ENCODE assay signal across 11 cellular contexts in genomic region chr18:13279181-13280065, GRCh38.
DNase-seq lines count a peak whose midpoint lies in the region; ATAC-seq and TF ChIP-seq lines count a peak whose summit lies in the region.
"Had no signal": no experiment of that assay in that cellular context is flagged by ENCODE, and none has a peak within 500 bp of the region (broad histone marks: within the 10 kb centered on the region; RNA-seq: fewer than 3 reads in every experiment).

No MANE protein-coding gene starts in this region.

- H3K27me3 Mint-ChIP-seq in activated naive CD8-positive, alpha-beta T cell treated with anti-CD3 and anti-CD28 coated beads for 36 hours: no peaks in the 10 kb centered on the region

- peaks cover 28% of the 10 kb centered on the region for H3K36me3 Mint-ChIP-seq in activated naive CD8-positive, alpha-beta T cell treated with anti-CD3 and anti-CD28 coated beads for 36 hours

- no peak for TF ChIP-seq POLR2A in ovary (IDR thresholded peaks at IDR 0.05)

- H3K9me3 ChIP-seq in psoas muscle (no peaks in the 10 kb centered on the region), HAP-1 (no peaks in the 10 kb centered on the region), ovary (no peaks in the 10 kb centered on the region)

- in situ Hi-C loops in HAP-1 (cut with MboI; ENCODE audit: low sequenced_read_pairs): no loop called here

- peak overlapping the region; percentile 58 for H3K4me3 Mint-ChIP-seq in activated naive CD8-positive, alpha-beta T cell treated with anti-CD3 and anti-CD28 coated beads for 36 hours

- DNase-seq in NOMO-1 (lab: John Stamatoyannopoulos, UW; ENCODE audit: unreplicated experiment in 2 of 2): peak; percentile 21 to 44
- DNase-seq in activated naive CD8-positive, alpha-beta T cell treated with anti-CD3 and anti-CD28 coated beads for 36 hours: peak; percentile 61
- DNase-seq in stimulated activated CD4-positive, alpha-beta T cell treated with anti-CD3 and anti-CD28 coated beads, Interleukin-2, amount 100 ng/mL, for 4 hours (ENCODE audit: low read depth): peak; percentile 43
- DNase-seq in NCI-H1092 treated with DMSO at 0.1 percent for 48 hours (lab: John Stamatoyannopoulos, UW): no peak
- DNase-seq in psoas muscle: no peak
- no peak for DNase-seq in HAP-1 (ENCODE audit: low spot score in 2 of 2)
- DNase-seq in ovary: no peak
- DNase-seq: erythroblast, HCEC 1CT had no signal

- no peaks in the 10 kb centered on the region for H3K27me3 ChIP-seq in psoas muscle (ENCODE audit: insufficient read depth in 3 of 3, low read length in 2 of 3)
- H3K27me3 ChIP-seq in HAP-1 (ENCODE audit: low read depth): no peaks in the 10 kb centered on the region
- no peaks in the 10 kb centered on the region for H3K27me3 ChIP-seq in ovary

- intact Hi-C loops in psoas muscle (cut with DNase I): no loop called here
- intact Hi-C loops in ovary (cut with DNase I): no loop called here

- H3K27ac Mint-ChIP-seq in activated naive CD8-positive, alpha-beta T cell treated with anti-CD3 and anti-CD28 coated beads for 36 hours: peak overlapping the region; percentile 88

- no peak overlapping the region for H3K27ac ChIP-seq in psoas muscle
- no peak overlapping the region for H3K27ac ChIP-seq in ovary

- peaks cover 0 to 14% of the 10 kb centered on the region in 2 donors for H3K36me3 ChIP-seq in psoas muscle (ENCODE audit: insufficient read depth in 1 of 2, low read depth in 1 of 2)
- no peaks in the 10 kb centered on the region for H3K36me3 ChIP-seq in HAP-1 (replicated peaks)
- H3K36me3 ChIP-seq in ovary: no peaks in the 10 kb centered on the region

- H3K4me3 ChIP-seq in psoas muscle (no peak overlapping the region), HAP-1 (no peak overlapping the region), ovary (no peak overlapping the region)
- H3K4me3 ChIP-seq: K562 had no signal

- 89 to 91% (median 89%) methylated on average over 22 of the region's 22 CpGs for WGBS in psoas muscle, 3 donors
- 91 to 92% (median 91%) methylated on average over 22 of the region's 22 CpGs for WGBS in ovary, 3 donors

- TF ChIP-seq EP300 in ovary (IDR thresholded peaks at IDR 0.05): no peak

- peak; percentile 77 for ATAC-seq in GM18909 (IDR thresholded peaks at IDR 0.05; ENCODE audit: poor library complexity, unreplicated experiment)
- no peak for ATAC-seq in psoas muscle
- ATAC-seq: K562 had no signal

- TF ChIP-seq CTCF in psoas muscle (IDR thresholded peaks at IDR 0.05): no peak
- TF ChIP-seq CTCF in ovary (IDR thresholded peaks at IDR 0.05): no peak

- peaks cover 80% of the 10 kb centered on the region for H3K4me1 Mint-ChIP-seq in activated naive CD8-positive, alpha-beta T cell treated with anti-CD3 and anti-CD28 coated beads for 36 hours

- H3K9me3 Mint-ChIP-seq in activated naive CD8-positive, alpha-beta T cell treated with anti-CD3 and anti-CD28 coated beads for 36 hours: peaks cover 2% of the 10 kb centered on the region

- peaks cover 5% of the 10 kb centered on the region for H3K4me1 ChIP-seq in psoas muscle
- no peaks in the 10 kb centered on the region for H3K4me1 ChIP-seq in HAP-1
- no peaks in the 10 kb centered on the region for H3K4me1 ChIP-seq in ovary (ENCODE audit: insufficient read depth)

Comparison
In these comparisons a context has a peak if more than half of its experiments do, and no peak if none do; other contexts are left out.
1. DNase-seq: peak in NOMO-1 (2 of 2), activated naive CD8-positive, alpha-beta T cell treated with anti-CD3 and anti-CD28 coated beads for 36 hours (single experiment) and stimulated activated CD4-positive, alpha-beta T cell treated with anti-CD3 and anti-CD28 coated beads, Interleukin-2, amount 100 ng/mL, for 4 hours (single experiment); none in NCI-H1092 treated with DMSO at 0.1 percent for 48 hours (single experiment), psoas muscle (0 of 2), HAP-1 (0 of 2) and ovary (0 of 5).